Comparison of ENCODE assay signal across 25 cellular contexts in genomic region chr1:196295766-196296165, GRCh38.
DNase-seq lines count a peak whose midpoint lies in the region; TF ChIP-seq lines count a peak whose summit lies in the region.
"Had no signal": no experiment of that assay in that cellular context is flagged by ENCODE, and none has a peak within 500 bp of the region (broad histone marks: within the 10 kb centered on the region; RNA-seq: fewer than 3 reads in every experiment).

No MANE protein-coding gene starts in this region.

- H3K4me1 Mint-ChIP-seq in osteocyte (ENCODE audit: unreplicated experiment): peaks cover 56% of the 10 kb centered on the region
- H3K4me1 Mint-ChIP-seq: activated naive CD8-positive, alpha-beta T cell treated with anti-CD3 and anti-CD28 coated beads, Interleukin-2, amount 10 ng/mL, durations not matched to agents 7 days and 5 days; neural progenitor cell had no signal

- H3K4me3 ChIP-seq in epithelial cell of esophagus (ENCODE audit: low read length): no peak overlapping the region
- H3K4me3 ChIP-seq: BLaER1, dorsolateral prefrontal cortex, left lung, neural progenitor cell, sigmoid colon, tibial nerve had no signal

- H3K27ac ChIP-seq in RWPE1: no peak overlapping the region
- H3K27ac ChIP-seq: BLaER1, dorsolateral prefrontal cortex, HL-60, left lung, neural progenitor cell, sigmoid colon, tibial nerve had no signal

- H3K36me3 Mint-ChIP-seq in osteocyte (ENCODE audit: unreplicated experiment): peaks cover 18% of the 10 kb centered on the region
- H3K36me3 Mint-ChIP-seq: activated naive CD8-positive, alpha-beta T cell treated with anti-CD3 and anti-CD28 coated beads, Interleukin-2, amount 10 ng/mL, durations not matched to agents 7 days and 5 days had no signal

- DNase-seq in HEK293T (ENCODE audit: extremely low spot score) (no peak), RWPE1 (ENCODE audit: low spot score) (peak; percentile 11), epithelial cell of esophagus (ENCODE audit: low read depth) (peak; percentile 26), osteocyte (ENCODE audit: extremely low spot score, unreplicated experiment) (no peak), D341Med (ENCODE audit: low spot score) (no peak), NCI-H1436 treated with DMSO at 0.1 percent for 48 hours (lab: John Stamatoyannopoulos, UW) (no peak), NCI-H1417 (lab: John Stamatoyannopoulos, UW) (no peak)
- DNase-seq: activated CD4-positive, CD25-positive, alpha-beta regulatory T cell; activated gamma-delta T cell; activated naive CD8-positive, alpha-beta T cell treated with anti-CD3 and anti-CD28 coated beads, Interleukin-2, amount 10 ng/mL, durations not matched to agents 7 days and 5 days; activated T-cell treated with anti-CD3 and anti-CD28 coated beads, Interleukin-2, amount 50 U/mL, for 24 hours; cerebellar nuclear complex; dorsolateral prefrontal cortex; glutamatergic neuron; left lung; mesendoderm; NCI-H1417 treated with DMSO at 0.1 percent for 48 hours; NCI-H446; sigmoid colon; stimulated activated CD4-positive, alpha-beta T cell treated with anti-CD3 and anti-CD28 coated beads, Interleukin-4, amount 100 ng/mL, for 4 hours had no signal

- peaks cover 16% of the 10 kb centered on the region for H3K9me3 Mint-ChIP-seq in osteocyte (ENCODE audit: unreplicated experiment)
- H3K9me3 Mint-ChIP-seq: activated naive CD8-positive, alpha-beta T cell treated with anti-CD3 and anti-CD28 coated beads, Interleukin-2, amount 10 ng/mL, durations not matched to agents 7 days and 5 days; activated T-cell treated with anti-CD3 and anti-CD28 coated beads, Interleukin-2, amount 50 U/mL, for 24 hours; neural progenitor cell; T-helper 1 cell treated with Interleukin-12 subunit alpha and Interleukin-12 subunit beta and Interleukin-4 antibody, amounts not matched to agents 30 μg/mL and 1 μg/mL, for 36 hours had no signal

- H3K27ac Mint-ChIP-seq in osteocyte (ENCODE audit: unreplicated experiment): peak overlapping the region; percentile 25
- H3K27ac Mint-ChIP-seq: activated naive CD8-positive, alpha-beta T cell treated with anti-CD3 and anti-CD28 coated beads, Interleukin-2, amount 10 ng/mL, durations not matched to agents 7 days and 5 days; activated T-cell treated with anti-CD3 and anti-CD28 coated beads, Interleukin-2, amount 50 U/mL, for 24 hours; neural progenitor cell; T-helper 1 cell treated with Interleukin-12 subunit alpha and Interleukin-12 subunit beta and Interleukin-4 antibody, amounts not matched to agents 30 μg/mL and 1 μg/mL, for 36 hours had no signal

- TF ChIP-seq CTCF in RWPE1 (conservative IDR thresholded peaks at IDR 0.05; ENCODE audit: low read depth): no peak
- TF ChIP-seq CTCF in epithelial cell of esophagus (IDR thresholded peaks at IDR 0.05; ENCODE audit: insufficient read depth, low read depth, low read length, missing control alignments): no peak
- TF ChIP-seq CTCF in osteocyte (IDR thresholded peaks at IDR 0.05): no peak

- CTCF ChIA-PET in HEK293T (lab: Yijun Ruan, JAX) (no interaction called here), RWPE1 (lab: Yijun Ruan, JAX) (no interaction called here)

- POLR2A ChIA-PET in HEK293T (lab: Yijun Ruan, JAX) (no interaction called here), RWPE1 (lab: Yijun Ruan, JAX; ENCODE audit: low non-redundant PET) (no interaction called here)

- no peak overlapping the region for H3K4me3 Mint-ChIP-seq in osteocyte (ENCODE audit: unreplicated experiment)
- H3K4me3 Mint-ChIP-seq: activated naive CD8-positive, alpha-beta T cell treated with anti-CD3 and anti-CD28 coated beads, Interleukin-2, amount 10 ng/mL, durations not matched to agents 7 days and 5 days; activated T-cell treated with anti-CD3 and anti-CD28 coated beads, Interleukin-2, amount 50 U/mL, for 24 hours; neural progenitor cell; T-helper 1 cell treated with Interleukin-12 subunit alpha and Interleukin-12 subunit beta and Interleukin-4 antibody, amounts not matched to agents 30 μg/mL and 1 μg/mL, for 36 hours had no signal

- H3K27me3 Mint-ChIP-seq in osteocyte (ENCODE audit: unreplicated experiment): no peaks in the 10 kb centered on the region
- H3K27me3 Mint-ChIP-seq: activated naive CD8-positive, alpha-beta T cell treated with anti-CD3 and anti-CD28 coated beads, Interleukin-2, amount 10 ng/mL, durations not matched to agents 7 days and 5 days; activated T-cell treated with anti-CD3 and anti-CD28 coated beads, Interleukin-2, amount 50 U/mL, for 24 hours had no signal

TF ChIP-seq in HEK293T, 16 proteins besides CTCF, POLR2A, EP300 and RAD21:
- TF ChIP-seq PKNOX1 (IDR thresholded peaks at IDR 0.05) (peak; percentile 53), HDGF (IDR thresholded peaks at IDR 0.05; ENCODE audit: borderline replicate concordance) (no peak)

Comparison
In these comparisons a context has a peak if more than half of its experiments do, and no peak if none do; other contexts are left out.
1. DNase-seq: peak in RWPE1 (single experiment) and epithelial cell of esophagus (single experiment); none in HEK293T (single experiment), osteocyte (single experiment), D341Med (single experiment), NCI-H1436 treated with DMSO at 0.1 percent for 48 hours (single experiment) and NCI-H1417 (0 of 3).